Comparison of ENCODE assay signal across 17 cellular contexts in the genomic region with DNA sequence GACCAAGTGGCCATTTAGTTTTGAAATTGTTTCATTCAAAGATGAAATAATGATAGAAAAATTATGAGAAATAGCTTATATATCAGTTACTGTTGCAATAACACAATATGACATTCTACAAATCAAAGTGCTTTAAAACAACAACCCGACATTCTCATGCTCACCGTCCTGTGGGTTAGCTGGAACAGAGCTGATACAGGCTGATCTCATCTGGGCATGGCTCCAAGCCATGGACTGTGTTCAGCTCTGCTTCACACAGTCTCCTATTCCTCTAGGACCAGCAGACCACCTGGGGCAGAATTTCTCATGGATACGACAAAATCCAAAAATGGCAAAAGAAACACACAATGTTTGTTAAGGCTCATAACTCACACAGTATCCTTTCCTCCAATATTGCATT.
DNase-seq lines count a peak whose midpoint lies in the region; ATAC-seq and TF ChIP-seq lines count a peak whose summit lies in the region.
"Had no signal": no experiment of that assay in that cellular context is flagged by ENCODE, and none has a peak within 500 bp of the region (broad histone marks: within the 10 kb centered on the region; RNA-seq: fewer than 3 reads in every experiment).

No MANE protein-coding gene starts in this region.

- peak overlapping the region; percentile 70 for H3K27ac Mint-ChIP-seq in GM23338
- H3K27ac Mint-ChIP-seq: activated naive CD4-positive, alpha-beta T cell treated with anti-CD3 and anti-CD28 coated beads, Interleukin-2, amount 10 ng/mL, durations not matched to agents 7 days and 5 days; immature natural killer cell; natural killer cell treated with Interleukin-12 subunit alpha and Interleukin-12 subunit beta and Interleukin-15 and Interleukin-18, amount 100 ng/mL, for 72 hours had no signal

- peaks cover 2% of the 10 kb centered on the region for H3K27me3 Mint-ChIP-seq in GM23338 (ENCODE audit: insufficient read depth, low read depth, poor library complexity)
- H3K27me3 Mint-ChIP-seq: activated naive CD4-positive, alpha-beta T cell treated with anti-CD3 and anti-CD28 coated beads, Interleukin-2, amount 10 ng/mL, durations not matched to agents 7 days and 5 days; natural killer cell treated with Interleukin-12 subunit alpha and Interleukin-12 subunit beta and Interleukin-15 and Interleukin-18, amount 100 ng/mL, for 72 hours had no signal

- peaks cover 65% of the 10 kb centered on the region for H3K4me1 ChIP-seq in GM23338 (ENCODE audit: insufficient read depth)
- H3K4me1 ChIP-seq: breast epithelium had no signal

- no peaks in the 10 kb centered on the region for H3K9me3 Mint-ChIP-seq in GM23338

- no peaks in the 10 kb centered on the region for H3K27me3 ChIP-seq in GM23338 (ENCODE audit: insufficient read depth)
- H3K27me3 ChIP-seq: breast epithelium had no signal

- no peak; the same call in 2 of the 3 replicates for ATAC-seq in GM23338
- ATAC-seq: esophagus mucosa; natural killer cell treated with Interleukin-12 subunit alpha and Interleukin-12 subunit beta and Interleukin-15 and Interleukin-18, amount 100 ng/mL, for 72 hours had no signal

- DNase-seq in GM23338 (ENCODE audit: low spot score) (no peak), NCI-H446 treated with DMSO at 0.1 percent for 48 hours (lab: John Stamatoyannopoulos, UW) (peak; percentile 4), choroid plexus epithelial cell (ENCODE audit: low read depth) (peak; percentile 73), pons (ENCODE audit: low spot score) (peak; percentile 37), DMS53 (lab: John Stamatoyannopoulos, UW) (no peak)
- DNase-seq in stimulated activated CD4-positive, alpha-beta T cell treated with anti-CD3 and anti-CD28 coated beads, Interleukin-12 subunit alpha, Interleukin-12 subunit beta, amount 100 ng/mL, for 4 hours = no peak
- DNase-seq in activated CD4-positive, alpha-beta T cell treated with anti-CD3 and anti-CD28 coated beads for 4 hours = no peak
- DNase-seq in activated CD4-positive, alpha-beta T cell treated with anti-CD3 and anti-CD28 coated beads, Interleukin-2, amount 50 U/mL, for 4 hours = no peak
- DNase-seq: activated naive CD4-positive, alpha-beta T cell treated with anti-CD3 and anti-CD28 coated beads, Interleukin-2, amount 10 ng/mL, durations not matched to agents 7 days and 5 days; immature natural killer cell; MV-4-11; NCI-H2081 treated with DMSO at 0.1 percent for 48 hours; NCI-H748 treated with DMSO at 0.1 percent for 48 hours; PC-9 had no signal

- H3K79me2 ChIP-seq in GM23338 (replicated peaks; ENCODE audit: insufficient read depth) = no peaks in the 10 kb centered on the region

- peaks cover 46% of the 10 kb centered on the region for H3K4me1 Mint-ChIP-seq in GM23338
- H3K4me1 Mint-ChIP-seq: activated naive CD4-positive, alpha-beta T cell treated with anti-CD3 and anti-CD28 coated beads, Interleukin-2, amount 10 ng/mL, durations not matched to agents 7 days and 5 days; immature natural killer cell had no signal

- no peak overlapping the region for H3K27ac ChIP-seq in GM23338 (ENCODE audit: low read depth)
- H3K27ac ChIP-seq: breast epithelium, PC-9 had no signal

- H3K4me2 ChIP-seq in GM23338 = peak overlapping the region; percentile 64; the same call in 1 of the 2 replicates
- H3K4me2 ChIP-seq: PC-9 had no signal

- TF ChIP-seq CTCF in GM23338 (conservative IDR thresholded peaks at IDR 0.05; ENCODE audit: low read depth in 2 of 2) (no peak), choroid plexus epithelial cell (conservative IDR thresholded peaks at IDR 0.05; ENCODE audit: low read depth, low read length) (no peak)

- H2AFZ ChIP-seq in GM23338 = no peak overlapping the region
- H2AFZ ChIP-seq: PC-9 had no signal

- no peaks in the 10 kb centered on the region for H4K20me1 ChIP-seq in GM23338 (replicated peaks; ENCODE audit: insufficient read depth)

- no peaks in the 10 kb centered on the region for H3K36me3 ChIP-seq in GM23338 (ENCODE audit: insufficient read depth)
- H3K36me3 ChIP-seq: breast epithelium had no signal

- H3F3A ChIP-seq in GM23338 (replicated peaks; ENCODE audit: low read depth) = no peaks in the 10 kb centered on the region

- no peaks in the 10 kb centered on the region for H3K9me2 ChIP-seq in GM23338 (ENCODE audit: insufficient read depth)

- H3K4me3 Mint-ChIP-seq in GM23338 = no peak overlapping the region
- H3K4me3 Mint-ChIP-seq: activated naive CD4-positive, alpha-beta T cell treated with anti-CD3 and anti-CD28 coated beads, Interleukin-2, amount 10 ng/mL, durations not matched to agents 7 days and 5 days; immature natural killer cell; natural killer cell treated with Interleukin-12 subunit alpha and Interleukin-12 subunit beta and Interleukin-15 and Interleukin-18, amount 100 ng/mL, for 72 hours had no signal

- H3K4me3 ChIP-seq in GM23338 = no peak overlapping the region
- no peak overlapping the region for H3K4me3 ChIP-seq in choroid plexus epithelial cell (ENCODE audit: low read depth, low read length)
- H3K4me3 ChIP-seq: breast epithelium, PC-9 had no signal

- H3K36me3 Mint-ChIP-seq in GM23338 (ENCODE audit: low read depth) = peaks cover 3% of the 10 kb centered on the region; the same call in 1 of the 3 replicates
- H3K36me3 Mint-ChIP-seq: activated naive CD4-positive, alpha-beta T cell treated with anti-CD3 and anti-CD28 coated beads, Interleukin-2, amount 10 ng/mL, durations not matched to agents 7 days and 5 days; immature natural killer cell had no signal

TF ChIP-seq in GM23338, 12 proteins besides CTCF, POLR2A, EP300 and RAD21 (continues in another document):
- TF ChIP-seq ZNF114 (CRISPR knock-in tag; IDR thresholded peaks at IDR 0.05) (no peak), EZH2phosphoT487 (IDR thresholded peaks at IDR 0.05; ENCODE audit: unreplicated experiment) (no peak), ZNF331 (CRISPR knock-in tag; IDR thresholded peaks at IDR 0.05; ENCODE audit: low read depth) (no peak), JUNB (IDR thresholded peaks at IDR 0.05; ENCODE audit: unreplicated experiment) (no peak), EZH2 (IDR thresholded peaks at IDR 0.05; ENCODE audit: low read depth, unreplicated experiment) (no peak), POLR2AphosphoS5 (IDR thresholded peaks at IDR 0.05; ENCODE audit: low read depth) (no peak), ETS1 (IDR thresholded peaks at IDR 0.05) (no peak), NANOG (IDR thresholded peaks at IDR 0.05; ENCODE audit: borderline replicate concordance) (no peak), STAT1 (IDR thresholded peaks at IDR 0.05; ENCODE audit: unreplicated experiment) (no peak), REST (IDR thresholded peaks at IDR 0.05; ENCODE audit: unreplicated experiment) (no peak), CREB1 (CRISPR knock-in tag; IDR thresholded peaks at IDR 0.05; ENCODE audit: low read depth) (no peak)

Comparison
In these comparisons a context has a peak if more than half of its experiments do, and no peak if none do; other contexts are left out.
1. DNase-seq: peak in NCI-H446 treated with DMSO at 0.1 percent for 48 hours (single experiment), choroid plexus epithelial cell (single experiment) and pons (single experiment); none in GM23338 (single experiment), stimulated activated CD4-positive, alpha-beta T cell treated with anti-CD3 and anti-CD28 coated beads, Interleukin-12 subunit alpha, Interleukin-12 subunit beta, amount 100 ng/mL, for 4 hours (single experiment), activated CD4-positive, alpha-beta T cell treated with anti-CD3 and anti-CD28 coated beads for 4 hours (0 of 2), DMS53 (single experiment) and activated CD4-positive, alpha-beta T cell treated with anti-CD3 and anti-CD28 coated beads, Interleukin-2, amount 50 U/mL, for 4 hours (0 of 2).